ENCODE assay signal across 34 cellular contexts in genomic region chr9:23232831-23233230, GRCh38.
"Had no signal": no experiment of that assay in that cellular context is flagged by ENCODE, and none has a peak within 500 bp of the region (broad histone marks: within the 10 kb centered on the region; RNA-seq: fewer than 3 reads in every experiment).

No MANE protein-coding gene starts in this region.

- H3K36me3 Mint-ChIP-seq: activated CD4-positive, alpha-beta memory T cell treated with anti-CD3 and anti-CD28 coated beads for 36 hours; activated CD8-positive, alpha-beta memory T cell treated with anti-CD3 and anti-CD28 coated beads, Interleukin-2, amount 10 ng/mL, durations not matched to agents 7 days and 5 days; activated naive CD4-positive, alpha-beta T cell treated with anti-CD3 and anti-CD28 coated beads, Interleukin-2, amount 50 U/mL, for 24 hours; activated naive CD8-positive, alpha-beta T cell treated with anti-CD3 and anti-CD28 coated beads for 36 hours had no signal

- H3K27me3 ChIP-seq: adrenal gland, body of pancreas had no signal

- H3K9me3 ChIP-seq: adrenal gland, body of pancreas had no signal

- FAIRE-seq: colon, endometrium, endothelial cell of umbilical vein, frontal cortex had no signal

- H3K4me1 ChIP-seq: adrenal gland, body of pancreas had no signal

- H3K36me3 ChIP-seq: adrenal gland had no signal

- H3K27ac ChIP-seq: adrenal gland, body of pancreas had no signal

- H3K27me3 Mint-ChIP-seq: activated CD4-positive, alpha-beta memory T cell treated with anti-CD3 and anti-CD28 coated beads for 36 hours; activated CD4-positive, alpha-beta T cell treated with anti-CD3 and anti-CD28 coated beads for 36 hours; activated CD4-positive, alpha-beta T cell treated with anti-CD3 and anti-CD28 coated beads, Interleukin-2, amount 10 ng/mL, durations not matched to agents 24 days and 14 days; activated CD8-positive, alpha-beta memory T cell treated with anti-CD3 and anti-CD28 coated beads, Interleukin-2, amount 10 ng/mL, durations not matched to agents 7 days and 5 days; activated naive CD4-positive, alpha-beta T cell treated with anti-CD3 and anti-CD28 coated beads, Interleukin-2, amount 50 U/mL, for 24 hours; activated naive CD8-positive, alpha-beta T cell treated with anti-CD3 and anti-CD28 coated beads for 36 hours; activated naive CD8-positive, alpha-beta T cell treated with anti-CD3 and anti-CD28 coated beads, Interleukin-2, amount 50 U/mL, for 24 hours; effector memory CD8-positive, alpha-beta T cell had no signal

- DNase-seq: activated CD4-positive, alpha-beta memory T cell treated with anti-CD3 and anti-CD28 coated beads for 36 hours; activated CD4-positive, alpha-beta T cell treated with anti-CD3 and anti-CD28 coated beads for 36 hours; activated CD4-positive, alpha-beta T cell treated with anti-CD3 and anti-CD28 coated beads, Interleukin-2, amount 10 ng/mL, durations not matched to agents 24 days and 14 days; activated CD4-positive, CD25-positive, alpha-beta regulatory T cell; activated CD4-positive, CD25-positive, alpha-beta regulatory T cell treated with anti-CD3 and anti-CD28 coated beads, Interleukin-2, amount 50 U/mL, for 72 hours; activated CD8-positive, alpha-beta memory T cell treated with anti-CD3 and anti-CD28 coated beads, Interleukin-2, amount 10 ng/mL, durations not matched to agents 7 days and 5 days; activated CD8-positive, alpha-beta memory T cell treated with anti-CD3 and anti-CD28 coated beads, Interleukin-2, amount 50 U/mL, for 4 hours; activated CD8-positive, alpha-beta T cell treated with anti-CD3 and anti-CD28 coated beads, Interleukin-2, amount 10 ng/mL, durations not matched to agents 7 days and 5 days; activated effector memory CD4-positive, alpha-beta T cell treated with anti-CD3 and anti-CD28 coated beads, Interleukin-2, amount 50 U/mL, for 16 hours; activated naive CD4-positive, alpha-beta T cell treated with anti-CD3 and anti-CD28 coated beads for 36 hours; activated naive CD8-positive, alpha-beta T cell treated with anti-CD3 and anti-CD28 coated beads for 36 hours; activated naive CD8-positive, alpha-beta T cell treated with anti-CD3 and anti-CD28 coated beads, Interleukin-2, amount 50 U/mL, for 24 hours; activated T-cell treated with anti-CD3 and anti-CD28 coated beads, Interleukin-2, amount 50 U/mL, for 1 hour; activated T-cell treated with anti-CD3 and anti-CD28 coated beads, Interleukin-2, amount 50 U/mL, for 48 hours; adrenal gland; amygdala; aorta; body of pancreas; caudate nucleus; cortex of kidney; dermis blood vessel endothelial cell; effector CD4-positive, alpha-beta T cell; effector memory CD8-positive, alpha-beta T cell; foreskin fibroblast; head of caudate nucleus; T-helper 2 cell had no signal

- H3K4me1 Mint-ChIP-seq: activated CD4-positive, alpha-beta T cell treated with anti-CD3 and anti-CD28 coated beads for 36 hours; activated CD4-positive, alpha-beta T cell treated with anti-CD3 and anti-CD28 coated beads, Interleukin-2, amount 10 ng/mL, durations not matched to agents 24 days and 14 days; activated CD8-positive, alpha-beta memory T cell treated with anti-CD3 and anti-CD28 coated beads, Interleukin-2, amount 10 ng/mL, durations not matched to agents 7 days and 5 days; activated naive CD4-positive, alpha-beta T cell treated with anti-CD3 and anti-CD28 coated beads, Interleukin-2, amount 50 U/mL, for 24 hours; activated naive CD8-positive, alpha-beta T cell treated with anti-CD3 and anti-CD28 coated beads for 36 hours; activated naive CD8-positive, alpha-beta T cell treated with anti-CD3 and anti-CD28 coated beads, Interleukin-2, amount 50 U/mL, for 24 hours had no signal

- H3K4me3 Mint-ChIP-seq: activated CD4-positive, alpha-beta memory T cell treated with anti-CD3 and anti-CD28 coated beads for 36 hours; activated CD4-positive, alpha-beta T cell treated with anti-CD3 and anti-CD28 coated beads for 36 hours; activated CD4-positive, alpha-beta T cell treated with anti-CD3 and anti-CD28 coated beads, Interleukin-2, amount 10 ng/mL, durations not matched to agents 24 days and 14 days; activated CD8-positive, alpha-beta memory T cell treated with anti-CD3 and anti-CD28 coated beads, Interleukin-2, amount 10 ng/mL, durations not matched to agents 7 days and 5 days; activated CD8-positive, alpha-beta T cell treated with anti-CD3 and anti-CD28 coated beads, Interleukin-2, amount 10 ng/mL, durations not matched to agents 7 days and 5 days; activated naive CD4-positive, alpha-beta T cell treated with anti-CD3 and anti-CD28 coated beads for 36 hours; activated naive CD4-positive, alpha-beta T cell treated with anti-CD3 and anti-CD28 coated beads, Interleukin-2, amount 50 U/mL, for 24 hours; activated naive CD8-positive, alpha-beta T cell treated with anti-CD3 and anti-CD28 coated beads for 36 hours; activated naive CD8-positive, alpha-beta T cell treated with anti-CD3 and anti-CD28 coated beads, Interleukin-2, amount 50 U/mL, for 24 hours; activated T-helper 1 cell treated with anti-CD3 and anti-CD28 coated beads, Interleukin-12 subunit alpha, Interleukin-12 subunit beta, Interleukin-2, Interleukin-4 antibody, amounts not matched to agents 30 ng/mL and 10 ng/mL and 1 ng/mL, durations not matched to agents 14 hours and 24 hours and 36 hours; effector memory CD8-positive, alpha-beta T cell had no signal

- H3K27ac Mint-ChIP-seq: activated CD4-positive, alpha-beta memory T cell treated with anti-CD3 and anti-CD28 coated beads for 36 hours; activated CD4-positive, alpha-beta T cell treated with anti-CD3 and anti-CD28 coated beads for 36 hours; activated CD4-positive, alpha-beta T cell treated with anti-CD3 and anti-CD28 coated beads, Interleukin-2, amount 10 ng/mL, durations not matched to agents 24 days and 14 days; activated CD8-positive, alpha-beta memory T cell treated with anti-CD3 and anti-CD28 coated beads, Interleukin-2, amount 10 ng/mL, durations not matched to agents 7 days and 5 days; activated CD8-positive, alpha-beta T cell treated with anti-CD3 and anti-CD28 coated beads, Interleukin-2, amount 10 ng/mL, durations not matched to agents 7 days and 5 days; activated naive CD4-positive, alpha-beta T cell treated with anti-CD3 and anti-CD28 coated beads for 36 hours; activated naive CD4-positive, alpha-beta T cell treated with anti-CD3 and anti-CD28 coated beads, Interleukin-2, amount 50 U/mL, for 24 hours; activated naive CD8-positive, alpha-beta T cell treated with anti-CD3 and anti-CD28 coated beads for 36 hours; activated naive CD8-positive, alpha-beta T cell treated with anti-CD3 and anti-CD28 coated beads, Interleukin-2, amount 50 U/mL, for 24 hours; activated T-helper 1 cell treated with anti-CD3 and anti-CD28 coated beads, Interleukin-12 subunit alpha, Interleukin-12 subunit beta, Interleukin-2, Interleukin-4 antibody, amounts not matched to agents 30 ng/mL and 10 ng/mL and 1 ng/mL, durations not matched to agents 14 hours and 24 hours and 36 hours; activated T-helper 2 cell treated with anti-CD3 and anti-CD28 coated beads, Interferon-gamma antibody, Interleukin-2, Interleukin-4, amounts not matched to agents 10 μg/mL and 5 μg/mL and 100 μg/mL, durations not matched to agents 14 hours and 24 hours and 36 hours; effector memory CD8-positive, alpha-beta T cell had no signal

- ATAC-seq: activated CD4-positive, alpha-beta T cell treated with anti-CD3 and anti-CD28 coated beads for 36 hours; activated CD8-positive, alpha-beta memory T cell treated with anti-CD3 and anti-CD28 coated beads, Interleukin-2, amount 10 ng/mL, durations not matched to agents 7 days and 5 days; activated CD8-positive, alpha-beta T cell treated with anti-CD3 and anti-CD28 coated beads, Interleukin-2, amount 10 ng/mL, durations not matched to agents 7 days and 5 days; activated naive CD8-positive, alpha-beta T cell treated with anti-CD3 and anti-CD28 coated beads, Interleukin-2, amount 50 U/mL, for 24 hours; body of pancreas; effector memory CD8-positive, alpha-beta T cell; esophagus mucosa had no signal

- H3K4me3 ChIP-seq: adrenal gland, body of pancreas had no signal
